1 cellular context compared by ENCODE assay signal in genomic region chr4:39568805-39569204, GRCh38.
TF ChIP-seq lines count a peak whose summit lies in the region.

No MANE protein-coding gene starts in this region.

TF ChIP-seq in GM12878, 131 proteins besides CTCF, POLR2A, EP300 and RAD21 (continued from another document):
- TF ChIP-seq ZBTB40 (IDR thresholded peaks at IDR 0.05; ENCODE audit: borderline replicate concordance) (no peak; the same call in 1 of the 2 replicates), HDAC2 (IDR thresholded peaks at IDR 0.05) (no peak), USF2 (IDR thresholded peaks at IDR 0.05; ENCODE audit: borderline replicate concordance, low read depth, low read length) (no peak), TCF7 (IDR thresholded peaks at IDR 0.05; ENCODE audit: borderline replicate concordance) (no peak), MEF2B (IDR thresholded peaks at IDR 0.05; ENCODE audit: partially characterized antibody, poor library complexity, severe bottlenecking) (peak; percentile 87), SMC3 (IDR thresholded peaks at IDR 0.05; ENCODE audit: borderline replicate concordance, low read length) (no peak), BHLHE40 (IDR thresholded peaks at IDR 0.05; ENCODE audit: borderline replicate concordance in 1 of 2, low read depth in 2 of 2, low read length in 1 of 2) (peak in 1 of 2 experiments; percentile 40; a peak in 2 of 4 replicates), MXI1 (IDR thresholded peaks at IDR 0.05; ENCODE audit: low read depth, low read length) (peak; percentile 75; the same call in 1 of the 2 replicates), ZBTB11 (CRISPR knock-in tag; IDR thresholded peaks at IDR 0.05) (no peak), RAD51 (IDR thresholded peaks at IDR 0.05) (peak; percentile 50; the same call in 1 of the 2 replicates), CBX5 (IDR thresholded peaks at IDR 0.05; ENCODE audit: low read depth) (no peak), CBX3 (IDR thresholded peaks at IDR 0.05; ENCODE audit: borderline replicate concordance, low read depth) (no peak), CEBPZ (IDR thresholded peaks at IDR 0.05; ENCODE audit: low read depth, low read length) (no peak), SUZ12 (IDR thresholded peaks at IDR 0.05; ENCODE audit: unreplicated experiment) (no peak), CUX1 (IDR thresholded peaks at IDR 0.05; ENCODE audit: insufficient replicate concordance, low read depth, low read length) (no peak), ZNF384 (IDR thresholded peaks at IDR 0.05; ENCODE audit: borderline replicate concordance, low read depth, low read length) (no peak), IRF4 (IDR thresholded peaks at IDR 0.05; ENCODE audit: low read depth, low read length) (no peak), E4F1 (IDR thresholded peaks at IDR 0.05; ENCODE audit: borderline replicate concordance, partially characterized antibody) (no peak), SREBF1 (IDR thresholded peaks at IDR 0.05; ENCODE audit: low read length) (no peak), ELK1 (IDR thresholded peaks at IDR 0.05; ENCODE audit: low read depth, low read length) (peak; percentile 83), MYB (IDR thresholded peaks at IDR 0.05; ENCODE audit: borderline replicate concordance, low read depth, low read length) (no peak), NR2C1 (IDR thresholded peaks at IDR 0.05) (no peak), BMI1 (IDR thresholded peaks at IDR 0.05; ENCODE audit: borderline replicate concordance) (no peak), ATF2 (IDR thresholded peaks at IDR 0.05; ENCODE audit: low read length) (0 out of 2 replicates have a peak, but pooled peaks have one; percentile 36)
